In the genomic region with DNA sequence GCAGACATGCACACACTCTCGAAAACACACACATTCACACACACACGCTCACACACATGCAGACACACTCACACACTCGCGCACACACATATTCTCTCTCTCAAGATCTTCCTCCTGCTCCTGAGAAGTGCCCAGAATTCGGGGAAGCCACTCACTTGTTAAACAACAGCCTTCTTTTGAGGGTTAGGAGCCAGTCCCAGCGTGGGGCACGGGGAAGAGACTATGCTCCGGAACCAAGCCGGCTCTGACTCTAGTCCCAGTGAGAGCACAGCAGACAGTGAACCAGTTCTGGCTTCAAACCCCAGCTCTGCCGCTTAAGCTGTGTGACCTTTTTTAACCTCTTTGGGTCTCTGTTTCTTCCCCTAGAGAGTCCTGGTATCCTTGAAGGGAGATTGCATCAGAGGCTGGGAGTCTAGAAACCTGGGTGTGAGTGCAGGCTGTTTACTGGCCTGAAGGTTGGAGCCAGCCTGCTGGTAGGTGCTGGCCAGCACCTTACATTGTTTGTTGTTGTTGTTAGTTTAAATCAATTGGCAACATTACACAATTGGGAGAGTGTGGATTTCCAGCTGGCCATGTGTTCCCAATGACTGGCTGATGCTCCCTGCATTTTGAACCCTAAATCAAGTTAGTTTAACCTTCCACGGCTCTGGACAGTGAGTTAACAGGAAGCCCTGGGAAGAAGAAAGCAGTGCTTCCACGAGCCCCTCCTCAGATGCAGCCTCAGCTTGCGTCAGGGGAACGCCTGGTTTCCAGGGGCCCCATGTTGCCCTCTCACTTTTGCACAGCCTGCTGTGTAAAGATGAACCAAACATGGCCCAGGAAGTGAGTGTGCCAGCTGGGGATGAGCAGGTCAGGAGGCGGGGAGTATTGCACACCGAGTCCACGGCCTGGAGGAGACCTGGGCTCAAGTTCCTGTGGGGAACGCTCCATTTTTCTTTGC, we compare ENCODE assay signal across 9 cellular contexts.
A peak's percentile ranks its signal among the peaks of the same experiment; 100 is the strongest.
DNase-seq lines count a peak whose midpoint lies in the region; ATAC-seq and TF ChIP-seq lines count a peak whose summit lies in the region.
"Had no signal": no experiment of that assay in that cellular context is flagged by ENCODE, and none has a peak within 500 bp of the region (broad histone marks: within the 10 kb centered on the region; RNA-seq: fewer than 3 reads in every experiment).

No MANE protein-coding gene starts in this region.

- no peak overlapping the region for H3K27ac Mint-ChIP-seq in glutamatergic neuron (ENCODE audit: unreplicated experiment)

- WGBS in heart right ventricle, 2 donors: 58 to 64% methylated on average over 18 of the region's 18 CpGs

- no peaks in the 10 kb centered on the region for H3K36me3 ChIP-seq in heart right ventricle
- H3K36me3 ChIP-seq: SJCRH30 had no signal

- H3K4me1 Mint-ChIP-seq in glutamatergic neuron (ENCODE audit: low read depth, unreplicated experiment): peaks cover 5% of the 10 kb centered on the region

- no peaks in the 10 kb centered on the region for H3K9me3 ChIP-seq in heart right ventricle
- H3K9me3 ChIP-seq: SJCRH30 had no signal

- H3K4me1 ChIP-seq in heart right ventricle: peaks cover 8 to 73% (median 47%) of the 10 kb centered on the region in 9 donors
- H3K4me1 ChIP-seq: SJCRH30 had no signal

- H3K4me3 Mint-ChIP-seq in glutamatergic neuron (ENCODE audit: unreplicated experiment): no peak overlapping the region

- ATAC-seq in heart right ventricle (peak in 6 of 8 donors; percentile 3 to 19 (median 6)), sciatic nerve (peak; percentile 58), GM18861 (IDR thresholded peaks at IDR 0.05; ENCODE audit: unreplicated experiment) (no peak), GM18519 (IDR thresholded peaks at IDR 0.05; ENCODE audit: low FRiP score, unreplicated experiment) (no peak)

- H3K36me3 Mint-ChIP-seq in glutamatergic neuron (ENCODE audit: unreplicated experiment): no peaks in the 10 kb centered on the region

- H3K9me3 Mint-ChIP-seq in glutamatergic neuron (ENCODE audit: unreplicated experiment): peaks cover 2% of the 10 kb centered on the region

- H3K27ac ChIP-seq in heart right ventricle: peak overlapping the region; percentile 48 to 86 (median 76)
- H3K27ac ChIP-seq: SJCRH30 had no signal

- peaks cover 5% of the 10 kb centered on the region for H3K27me3 Mint-ChIP-seq in glutamatergic neuron (ENCODE audit: unreplicated experiment)

- intact Hi-C loops in heart right ventricle (cut with DNase I) (loop anchor here in 3 of 10 donors (5.0 to 10.0 kb wide), 3 partner anchors 68 to 165 kb away; partner anchors contain the start of gene GAS7 (in 2 of the 3)), sciatic nerve (cut with DNase I) (loop anchor here (10.0 kb wide), 2 partner anchors 92 to 192 kb away; no protein-coding TSS in a partner anchor)

- no peaks in the 10 kb centered on the region for H3K27me3 ChIP-seq in heart right ventricle
- H3K27me3 ChIP-seq: SJCRH30 had no signal

- DNase-seq in EH (ENCODE audit: low read depth) (peak; percentile 47), RPMI7951 (ENCODE audit: low read depth) (peak; percentile 28), heart right ventricle (no peak), sciatic nerve (ENCODE audit: low spot score) (peak; percentile 66), HT-29 (ENCODE audit: low spot score) (no peak), glutamatergic neuron (no peak)
- DNase-seq: SJCRH30 had no signal

- TF ChIP-seq CTCF in heart right ventricle (IDR thresholded peaks at IDR 0.05): no peak
- TF ChIP-seq CTCF in glutamatergic neuron (IDR thresholded peaks at IDR 0.05; ENCODE audit: partially characterized antibody, unreplicated experiment): no peak

- no peak overlapping the region for H3K4me3 ChIP-seq in heart right ventricle
- H3K4me3 ChIP-seq: SJCRH30 had no signal

Comparison
In these comparisons a context has a peak if more than half of its experiments do, and no peak if none do; other contexts are left out.
1. DNase-seq: peak in EH (single experiment), RPMI7951 (single experiment) and sciatic nerve (single experiment); none in heart right ventricle (0 of 2), HT-29 (single experiment) and glutamatergic neuron (single experiment).
2. ATAC-seq: peak in heart right ventricle (6 of 8) and sciatic nerve (single experiment); none in GM18861 (single experiment) and GM18519 (single experiment).